In genomic region chr1:157145081-157145480, GRCh38 we compare ENCODE assay signal across 15 cellular contexts. TPM values are rescaled to one million over a fixed set of nuclear protein-coding genes. Genes with fewer than 3 reads are reported as not detected.
A peak's percentile ranks its signal among the peaks of the same experiment; 100 is the strongest.
DNase-seq lines count a peak whose midpoint lies in the region; ATAC-seq and TF ChIP-seq lines count a peak whose summit lies in the region.
"Had no signal": no experiment of that assay in that cellular context is flagged by ENCODE, and none has a peak within 500 bp of the region (broad histone marks: within the 10 kb centered on the region; RNA-seq: fewer than 3 reads in every experiment).

No MANE protein-coding gene starts in this region.

- H3K4me3 Mint-ChIP-seq in nephron: no peak overlapping the region

- peak overlapping the region in 2 of 3 experiments; percentile 14 to 80 for H3K27ac Mint-ChIP-seq in nephron

- no peaks in the 10 kb centered on the region for H3K36me3 Mint-ChIP-seq in nephron (ENCODE audit: low read depth)

- no peaks in the 10 kb centered on the region for H3K27me3 Mint-ChIP-seq in nephron (ENCODE audit: low read depth)

- H3K4me3 ChIP-seq in epithelial cell of esophagus (ENCODE audit: low read length) (no peak overlapping the region), H7 (ENCODE audit: insufficient read depth, low read depth, low read length) (no peak overlapping the region)

- DNase-seq in EL (peak; percentile 17), NCI-H226 (peak; percentile 23), epithelial cell of esophagus (ENCODE audit: low read depth) (peak; percentile 67), H7 (no peak)
- no peak for DNase-seq in activated CD4-positive, CD25-positive, alpha-beta regulatory T cell (lab: John Stamatoyannopoulos, UW)
- DNase-seq: DMS 273 treated with DMSO at 0.1 percent for 48 hours, GOT3, Karpas-422, NCI-H187, NCI-H526 treated with DMSO at 0.1 percent for 48 hours, SHP77, SK-N-SH had no signal

- H3K36me3 ChIP-seq in H7 (replicated peaks; ENCODE audit: control insufficient read depth, insufficient read depth, low read length): no peaks in the 10 kb centered on the region

- no peaks in the 10 kb centered on the region for H3K9me3 Mint-ChIP-seq in nephron

- no peaks in the 10 kb centered on the region for H3K27me3 ChIP-seq in H7 (ENCODE audit: control insufficient read depth, insufficient read depth, low read length)

- no peak for ATAC-seq in GM19467 (IDR thresholded peaks at IDR 0.05; ENCODE audit: unreplicated experiment)
- no peak for ATAC-seq in HG03097 (IDR thresholded peaks at IDR 0.05; ENCODE audit: low FRiP score, unreplicated experiment)

- H3K4me1 Mint-ChIP-seq in nephron: peaks cover 47% of the 10 kb centered on the region

- TF ChIP-seq CTCF in epithelial cell of esophagus (IDR thresholded peaks at IDR 0.05; ENCODE audit: insufficient read depth, low read depth, low read length, missing control alignments): no peak
- TF ChIP-seq CTCF in nephron (IDR thresholded peaks at IDR 0.05; ENCODE audit: unreplicated experiment in 3 of 3): no peak

RNA-seq across cellular contexts. Expression of gene ETV3, which starts 6.9 kb away (rescaled TPM):
- total RNA-seq in H7 (2014; rRNA removed; shearing (Covaris generic)): 20.2 and 22.5 TPM in 2 replicates

RNA-seq across cellular contexts. Expression of gene ETV3L, which starts 45.5 kb away (rescaled TPM):
- total RNA-seq in H7 (2014; rRNA removed; shearing (Covaris generic)): 0.74 and 1.1 TPM in 2 replicates

Comparison
In these comparisons a context has a peak if more than half of its experiments do, and no peak if none do; other contexts are left out.
1. DNase-seq: peak in EL (single experiment), NCI-H226 (single experiment) and epithelial cell of esophagus (single experiment); none in activated CD4-positive, CD25-positive, alpha-beta regulatory T cell (0 of 4) and H7 (single experiment).